Comparison of ENCODE assay signal across 9 cellular contexts in genomic region chr17:68509151-68510057, GRCh38. TPM values are rescaled to one million over a fixed set of nuclear protein-coding genes. Genes with fewer than 3 reads are reported as not detected.
A peak's percentile ranks its signal among the peaks of the same experiment; 100 is the strongest.
DNase-seq lines count a peak whose midpoint lies in the region; ATAC-seq and TF ChIP-seq lines count a peak whose summit lies in the region.
"Had no signal": no experiment of that assay in that cellular context is flagged by ENCODE, and none has a peak within 500 bp of the region (broad histone marks: within the 10 kb centered on the region; RNA-seq: fewer than 3 reads in every experiment).

No MANE protein-coding gene starts in this region.

- intact Hi-C loops in heart left ventricle (cut with DNase I) (loop anchor here in 7 of 10 donors (2.0 to 5.0 kb wide), 5 partner anchors 35 to 262 kb away; partner anchors contain the start of gene AMZ2 (in 1 of the 7)), testis (cut with DNase I; ENCODE audit: low total_unique reads) (no loop called here)

- no peaks in the 10 kb centered on the region for H3K27me3 ChIP-seq in heart left ventricle
- H3K27me3 ChIP-seq in testis: no peaks in the 10 kb centered on the region
- H3K27me3 ChIP-seq in BE2C: no peaks in the 10 kb centered on the region

- no peak overlapping the region for H3K4me3 ChIP-seq in heart left ventricle
- no peak overlapping the region for H3K4me3 ChIP-seq in testis
- no peak overlapping the region for H3K4me3 ChIP-seq in BE2C (ENCODE audit: low read depth, low read length)
- H3K4me3 ChIP-seq: thoracic aorta had no signal

- H3K27ac ChIP-seq in heart left ventricle (peak overlapping the region in 11 of 12 donors; percentile 39 to 100 (median 98)), testis (peak overlapping the region in 1 of 2 donors; percentile 99)
- H3K27ac ChIP-seq: thoracic aorta had no signal

- no peak for TF ChIP-seq POLR2A in heart left ventricle (IDR thresholded peaks at IDR 0.05)
- TF ChIP-seq POLR2A in testis (IDR thresholded peaks at IDR 0.05): no peak

- H3K4me1 ChIP-seq in heart left ventricle: peaks cover 0 to 46% (median 16%) of the 10 kb centered on the region in 12 donors
- H3K4me1 ChIP-seq in testis: peaks cover 32% of the 10 kb centered on the region
- H3K4me1 ChIP-seq in BE2C: no peaks in the 10 kb centered on the region; the same call in 1 of the 2 replicates

- ATAC-seq in heart left ventricle: peak in 2 of 4 donors; percentile 6 to 12

- peak; percentile 67 for DNase-seq in NK-92 treated with Interleukin-12 subunit alpha and Interleukin-12 subunit beta, amount 100 ng/mL, for 24 hours (lab: John Stamatoyannopoulos, UW)
- DNase-seq in NK-92 (lab: John Stamatoyannopoulos, UW; ENCODE audit: unreplicated experiment) (no peak), RPMI7951 (ENCODE audit: low read depth) (peak; percentile 26), heart left ventricle (peak; percentile 65 to 82 (median 76)), testis (peak; percentile 45), BE2C (no peak), germinal center (ENCODE audit: low spot score) (no peak), hepatic stellate cell (ENCODE audit: low spot score) (no peak)

- H3K36me3 ChIP-seq in heart left ventricle: no peaks in the 10 kb centered on the region
- no peaks in the 10 kb centered on the region for H3K36me3 ChIP-seq in testis (ENCODE audit: low read depth, missing control alignments)
- H3K36me3 ChIP-seq in BE2C: no peaks in the 10 kb centered on the region
- H3K36me3 ChIP-seq: thoracic aorta had no signal

- WGBS in heart left ventricle, 4 donors: 60 to 64% (median 61%) methylated on average over 9 of the region's 9 CpGs
- 42 to 53% methylated on average over 9 of the region's 9 CpGs for WGBS in testis, 2 donors

- H3K9me3 ChIP-seq in heart left ventricle: no peaks in the 10 kb centered on the region
- no peaks in the 10 kb centered on the region for H3K9me3 ChIP-seq in testis
- no peaks in the 10 kb centered on the region for H3K9me3 ChIP-seq in BE2C
- H3K9me3 ChIP-seq: thoracic aorta had no signal

- TF ChIP-seq CTCF in heart left ventricle (IDR thresholded peaks at IDR 0.05) (no peak), testis (IDR thresholded peaks at IDR 0.05) (no peak), BE2C (IDR thresholded peaks at IDR 0.05; ENCODE audit: low read depth, low read length) (no peak)

RNA-seq across cellular contexts. Expression of gene PRKAR1A, which starts 2.8 kb away (rescaled TPM):
- total RNA-seq in RPMI7951 (2014; rRNA removed; shearing (Covaris generic)): 192 and 208 TPM in 2 replicates
- total RNA-seq in heart left ventricle: 1,000 to 10,000 TPM in 3 of 9 donors, 100 to 1,000 TPM in 6; 435 to 1,392 (median 837) TPM
- polyA plus RNA-seq in heart left ventricle: 100 to 1,000 TPM; 192 to 904 TPM
- 100 to 1,000 TPM; 279 to 319 TPM for total RNA-seq in testis
- 375 TPM for polyA plus RNA-seq in testis (ENCODE audit: insufficient read depth, low read depth, low replicate concordance)
- 130 TPM for polyA plus RNA-seq in BE2C (2012; ENCODE audit: insufficient read depth, insufficient read length, low read depth)

RNA-seq across cellular contexts. Expression of gene WIPI1, which starts 52.1 kb away (rescaled TPM):
- total RNA-seq in RPMI7951 (2014; rRNA removed; shearing (Covaris generic)): 44.1 and 49.5 TPM in 2 replicates
- total RNA-seq in heart left ventricle (100 to 1,000 TPM in 5 of 9 donors, 10 to 100 TPM in 4; 68.6 to 145 (median 103) TPM), testis (10 to 100 TPM; 26.8 to 38.3 TPM)
- polyA plus RNA-seq in heart left ventricle (100 to 1,000 TPM in 1 of 2 donors, 10 to 100 TPM in 1; 57.1 to 128 TPM), testis (ENCODE audit: insufficient read depth, low read depth, low replicate concordance) (25.4 TPM)
- polyA plus RNA-seq in BE2C (2012; ENCODE audit: insufficient read depth, insufficient read length, low read depth): 5.2 TPM

Comparison
In these comparisons a context has a peak if more than half of its experiments do, and no peak if none do; other contexts are left out.
1. DNase-seq: peak in NK-92 treated with Interleukin-12 subunit alpha and Interleukin-12 subunit beta, amount 100 ng/mL, for 24 hours (single experiment), RPMI7951 (single experiment), heart left ventricle (5 of 5) and testis (single experiment); none in NK-92 (single experiment), BE2C (single experiment), germinal center (single experiment) and hepatic stellate cell (single experiment).